Comparison of ENCODE assay signal across 19 cellular contexts in the genomic region with DNA sequence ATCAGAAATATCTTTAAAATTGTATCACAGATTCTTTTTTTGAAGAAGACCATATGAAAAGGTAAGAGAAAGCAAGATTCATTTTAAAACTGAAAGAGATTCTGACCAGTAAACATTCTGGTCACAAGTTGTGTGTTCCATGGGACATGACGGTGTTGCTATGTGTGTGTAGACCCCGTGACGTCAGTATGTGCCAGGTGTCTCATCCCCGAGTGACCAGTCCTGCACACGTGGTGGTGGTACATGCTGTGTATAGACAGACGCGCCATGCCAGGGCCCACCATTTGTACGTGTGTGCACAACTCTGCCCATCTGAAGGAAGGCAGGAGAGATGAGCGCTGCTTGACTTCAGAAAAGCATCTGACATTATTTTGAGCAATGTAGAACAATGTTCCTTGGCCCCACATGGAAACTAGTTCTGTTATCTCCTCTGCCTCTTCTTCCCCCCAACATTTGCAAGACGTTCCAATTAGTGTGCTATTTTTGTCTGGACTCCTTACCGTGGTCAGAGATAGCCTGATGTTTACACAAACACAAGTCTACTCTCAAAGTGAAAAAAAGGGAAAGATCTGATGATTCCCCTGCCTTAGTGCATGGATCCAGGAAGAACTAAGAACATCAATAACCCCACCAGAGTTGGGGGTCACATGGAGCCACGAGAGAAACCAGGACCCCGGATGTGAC. TPM values are rescaled to one million over a fixed set of nuclear protein-coding genes. Genes with fewer than 3 reads are reported as not detected.
DNase-seq lines count a peak whose midpoint lies in the region; ATAC-seq, FAIRE-seq and TF ChIP-seq lines count a peak whose summit lies in the region.
"Had no signal": no experiment of that assay in that cellular context is flagged by ENCODE, and none has a peak within 500 bp of the region (broad histone marks: within the 10 kb centered on the region; RNA-seq: fewer than 3 reads in every experiment).

No MANE protein-coding gene starts in this region.

- TF ChIP-seq EP300 in GM12878 (IDR thresholded peaks at IDR 0.05; ENCODE audit: borderline replicate concordance in 1 of 2, control insufficient read depth in 1 of 2, low read depth in 2 of 2, low read length in 2 of 2) = no peak

- in situ Hi-C loops in GM12878 (cut with MboI) = no loop called here

- no peak for TF ChIP-seq POLR2A in GM12878 (IDR thresholded peaks at IDR 0.05; ENCODE audit: low read depth, low read length)

- H3K4me1 ChIP-seq in GM12878 (ENCODE audit: control insufficient read depth, insufficient read depth, low read length) = peaks cover 49% of the 10 kb centered on the region
- peaks cover 44% of the 10 kb centered on the region for H3K4me1 ChIP-seq in psoas muscle

- peak overlapping the region; percentile 30; the same call in 1 of the 2 replicates for H3K27ac ChIP-seq in GM12878 (ENCODE audit: control insufficient read depth, insufficient read depth)
- peak overlapping the region; percentile 19 for H3K27ac ChIP-seq in psoas muscle
- H3K27ac ChIP-seq: gastroesophageal sphincter, GM23248 had no signal

- peaks cover 17 to 41% of the 10 kb centered on the region in 2 experiments for H3K36me3 ChIP-seq in GM12878 (ENCODE audit: control insufficient read depth in 2 of 2, insufficient read depth in 2 of 2, low read length in 1 of 2)
- peaks cover 4 to 59% of the 10 kb centered on the region in 2 donors for H3K36me3 ChIP-seq in psoas muscle (ENCODE audit: insufficient read depth in 1 of 2, low read depth in 1 of 2)

- intact Hi-C loops in GM12878 (cut with micrococcal nuclease; ENCODE audit: unreplicated experiment) = loop anchor here (5.0 kb wide), 1 partner anchor 309 kb away; a partner anchor contains a TSS
- intact Hi-C loops in psoas muscle (cut with DNase I) = no loop called here

- DNase-seq in GM12865 (ENCODE audit: low read depth) (peak; percentile 56), GM12878 (ENCODE audit: low read depth, low spot score) (no peak), psoas muscle (no peak), DMS53 treated with DMSO at 0.1 percent for 48 hours (lab: John Stamatoyannopoulos, UW; ENCODE audit: unreplicated experiment) (no peak), NCI-H2196 (lab: John Stamatoyannopoulos, UW; ENCODE audit: unreplicated experiment) (no peak), activated gamma-delta T cell treated with Interleukin-2 at 50 U/mL for 16 hours (no peak)
- DNase-seq: activated CD4-positive, alpha-beta T cell treated with anti-CD3 and anti-CD28 coated beads, Interleukin-2, amount 50 U/mL, for 1 hour; activated T-cell treated with anti-CD3 and anti-CD28 coated beads, Interleukin-2, amount 50 U/mL, for 4 hours; dermis blood vessel endothelial cell; DMS 273 treated with DMSO at 0.1 percent for 48 hours; GDM1; GM23248; left cardiac atrium; NCI-H2029; NCI-H446 treated with DMSO at 0.1 percent for 48 hours; occipital lobe; right cardiac atrium had no signal

- no peak for TF ChIP-seq CTCF in GM12865 (IDR thresholded peaks at IDR 0.05; ENCODE audit: insufficient read depth, low read depth, low read length, missing control alignments)
- no peak for TF ChIP-seq CTCF in GM12878 (IDR thresholded peaks at IDR 0.05 in 2 of 3, conservative IDR thresholded peaks at IDR 0.05 in 1 of 3; ENCODE audit: control insufficient read depth in 2 of 3, extremely low read depth in 1 of 3, insufficient read depth in 1 of 3, low read depth in 3 of 3, low read length in 3 of 3)
- no peak for TF ChIP-seq CTCF in psoas muscle (IDR thresholded peaks at IDR 0.05)

- ATAC-seq in HG03280 (IDR thresholded peaks at IDR 0.05; ENCODE audit: unreplicated experiment) (peak; percentile 35), GM12878 (no peak), psoas muscle (peak in 1 of 4 donors; percentile 29)
- ATAC-seq: activated T-cell treated with anti-CD3 and anti-CD28 coated beads, Interleukin-2, amount 50 U/mL, for 4 hours; gastroesophageal sphincter; left cardiac atrium; right cardiac atrium had no signal

- H3K27me3 ChIP-seq in GM12878 (replicated peaks in 1 of 2; ENCODE audit: control insufficient read depth in 2 of 2, insufficient read depth in 2 of 2, low read length in 1 of 2) (no peaks in the 10 kb centered on the region), psoas muscle (ENCODE audit: insufficient read depth in 3 of 3, low read length in 2 of 3) (no peaks in the 10 kb centered on the region)
- H3K27me3 ChIP-seq: gastroesophageal sphincter had no signal

- POLR2A ChIA-PET in GM12878 (lab: Charles Lee) = interaction anchor here (0.7 to 2.5 kb wide), 2 partner anchors 21 to 30 kb away, joined by 3 to 19 read pairs; no protein-coding TSS in a partner anchor

- H3K4me2 ChIP-seq in GM12878 (ENCODE audit: control insufficient read depth, insufficient read depth) = peak overlapping the region; percentile 20; the same call in 1 of the 2 replicates

- H3K4me3 ChIP-seq in GM12865 (ENCODE audit: low read depth, low read length) (no peak overlapping the region), GM12878 (no peak overlapping the region), psoas muscle (no peak overlapping the region)
- H3K4me3 ChIP-seq: gastroesophageal sphincter, GM23248 had no signal

- H3K79me2 ChIP-seq in GM12878 (ENCODE audit: control insufficient read depth, insufficient read depth, low read length) = peaks cover 47% of the 10 kb centered on the region

- SMC1A ChIA-PET in GM12878 (lab: Charles Lee; ENCODE audit: uncharacterized antibody, unreplicated experiment) = interaction anchor here (1.4 to 3.8 kb wide), 7 partner anchors 26 to 159 kb away, joined by 5 to 48 read pairs (median 10); no protein-coding TSS in a partner anchor

- BruUV-seq in GM12878 (replicated peaks; lab: Mats Ljungman, UMichigan) = no TSS peak

- CTCF ChIA-PET in GM12878 (lab: Yijun Ruan, JAX) = no interaction called here

- 75% methylated on average over 13 of the region's 13 CpGs for WGBS in GM12878 (ENCODE audit: insufficient coverage, insufficient replicate concordance, low lambda C conversion rate, missing lambda C conversion rate)
- 71 to 79% (median 72%) methylated on average over 13 of the region's 13 CpGs for WGBS in psoas muscle, 3 donors

- FAIRE-seq in GM12878 (lab: Jason Lieb, UNC) = no peak

- RAD21 ChIA-PET in GM12878 (lab: Charles Lee; ENCODE audit: unreplicated experiment) = interaction anchor here (3.5 kb wide), 1 partner anchor 71 kb away, joined by 51 read pairs; no protein-coding TSS in a partner anchor

- no peak for TF ChIP-seq RAD21 in GM12878 (IDR thresholded peaks at IDR 0.05; ENCODE audit: insufficient read depth, low read depth, low read length)

- no peaks in the 10 kb centered on the region for H4K20me1 ChIP-seq in GM12878 (ENCODE audit: control insufficient read depth, insufficient read depth)

- H3K9me3 ChIP-seq in GM12878 (replicated peaks; ENCODE audit: control insufficient read depth, insufficient read depth, low read length) (peaks cover 7% of the 10 kb centered on the region), psoas muscle (no peaks in the 10 kb centered on the region)
- H3K9me3 ChIP-seq: gastroesophageal sphincter had no signal

- no peak overlapping the region for H2AFZ ChIP-seq in GM12878 (ENCODE audit: control insufficient read depth, low read depth, low read length)
- H2AFZ ChIP-seq: GM23248 had no signal

- H3K9ac ChIP-seq in GM12878 (ENCODE audit: control insufficient read depth, insufficient read depth, low read length) = no peak overlapping the region
- H3K9ac ChIP-seq: GM23248 had no signal

TF ChIP-seq in GM12878, 131 proteins besides CTCF, POLR2A, EP300 and RAD21 (continues in another document):
- TF ChIP-seq TCF7 (IDR thresholded peaks at IDR 0.05; ENCODE audit: borderline replicate concordance) (no peak), MTA3 (IDR thresholded peaks at IDR 0.05; ENCODE audit: borderline replicate concordance, low read length) (no peak), PML (IDR thresholded peaks at IDR 0.05; ENCODE audit: low read length) (no peak), MEF2A (IDR thresholded peaks at IDR 0.05; ENCODE audit: insufficient read depth, low read depth, low read length) (no peak), NR2C2 (IDR thresholded peaks at IDR 0.05; ENCODE audit: borderline replicate concordance, control insufficient read depth, insufficient read length, low read depth) (no peak)
- TF ChIP-seq, protein P1, sequence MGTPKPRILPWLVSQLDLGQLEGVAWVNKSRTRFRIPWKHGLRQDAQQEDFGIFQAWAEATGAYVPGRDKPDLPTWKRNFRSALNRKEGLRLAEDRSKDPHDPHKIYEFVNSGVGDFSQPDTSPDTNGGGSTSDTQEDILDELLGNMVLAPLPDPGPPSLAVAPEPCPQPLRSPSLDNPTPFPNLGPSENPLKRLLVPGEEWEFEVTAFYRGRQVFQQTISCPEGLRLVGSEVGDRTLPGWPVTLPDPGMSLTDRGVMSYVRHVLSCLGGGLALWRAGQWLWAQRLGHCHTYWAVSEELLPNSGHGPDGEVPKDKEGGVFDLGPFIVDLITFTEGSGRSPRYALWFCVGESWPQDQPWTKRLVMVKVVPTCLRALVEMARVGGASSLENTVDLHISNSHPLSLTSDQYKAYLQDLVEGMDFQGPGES (IDR thresholded peaks at IDR 0.05) = no peak

RNA-seq across cellular contexts. Expression of a gene that starts 51.2 kb away (rescaled TPM):
- total RNA-seq in GM12878 (2013; cell fraction: nucleolus; rRNA removed) = 70.0 and 78.5 TPM in 2 replicates
- 44.7 and 45.1 TPM in 2 replicates for total RNA-seq in GM12878 (2014; rRNA removed)
- 51.1 and 51.9 TPM in 2 replicates for total RNA-seq in GM12878 (2014; rRNA removed; fragmentation: Illumina TruSeq; extraction: Trizol)
- 52.2 and 65.7 TPM in 2 replicates for total RNA-seq in GM12878 (2021)
- polyA plus RNA-seq in GM12878 (2011; ENCODE audit: low read depth) = 39.3 TPM
- polyA plus RNA-seq in GM12878 (2011; rRNA removed) = 90.3 and 99.3 TPM in 2 replicates
- 74.6 and 83.1 TPM in 2 replicates for polyA plus RNA-seq in GM12878 (2011; cell fraction: cytosol; rRNA removed)
- polyA plus RNA-seq in GM12878 (2011; cell fraction: nucleus; rRNA removed) = 54.1 and 58.8 TPM in 2 replicates
- 49.9 and 58.7 TPM in 2 replicates for polyA plus RNA-seq in GM12878 (2012)
- polyA plus RNA-seq in GM12878 (2014; fragmentation: Illumina TruSeq; extraction: Trizol) = 79.9 and 96.4 TPM in 2 replicates
- 10 to 100 TPM; 58.4 to 59.9 TPM for polyA plus RNA-seq in GM12878 (2014; fragmentation: Nextera tagmentation; extraction: Ambion mirVana)
- polyA plus RNA-seq in GM12878 (2014; rRNA removed) = 46.6 and 52.8 TPM in 2 replicates
- polyA plus RNA-seq in GM12878 (2016; fragmentation: Nextera tagmentation; extraction: Ambion mirVana) = 10 to 100 TPM; 59.4 to 66.0 TPM
- polyA minus RNA-seq in GM12878 (2011; rRNA and poly(A)+ RNA removed) = 79.3 and 83.9 TPM in 2 replicates
- 40.8 and 41.5 TPM in 2 replicates for polyA minus RNA-seq in GM12878 (2011; cell fraction: cytosol; rRNA and poly(A)+ RNA removed)
- polyA minus RNA-seq in GM12878 (2011; cell fraction: nucleus; rRNA and poly(A)+ RNA removed) = 22.8 and 36.9 TPM in 2 replicates
- total RNA-seq in psoas muscle = 10 to 100 TPM; 14.6 to 23.4 (median 16.3) TPM
- 10 to 100 TPM in 2 of 3 donors, 1 to 10 TPM in 1; 6.7 to 28.9 (median 21.1) TPM for polyA plus RNA-seq in psoas muscle
